1 cellular context compared by ENCODE assay signal in genomic region chr4:169282429-169283113, GRCh38.
TF ChIP-seq lines count a peak whose summit lies in the region.

No MANE protein-coding gene starts in this region.

TF ChIP-seq in H1, 55 proteins besides CTCF, POLR2A, EP300 and RAD21:
- TF ChIP-seq CTBP2 (IDR thresholded peaks at IDR 0.05; ENCODE audit: borderline replicate concordance, insufficient read depth, insufficient read length, low read length) (no peak), NRF1 (IDR thresholded peaks at IDR 0.05; ENCODE audit: low read depth, low read length) (no peak), EZH2 (IDR thresholded peaks at IDR 0.05; ENCODE audit: low read depth, low read length, severe bottlenecking) (no peak), BRCA1 (IDR thresholded peaks at IDR 0.05; ENCODE audit: low read depth, low read length) (no peak), TBP (IDR thresholded peaks at IDR 0.05; ENCODE audit: low read depth, low read length) (no peak), EGR1 (IDR thresholded peaks at IDR 0.05; ENCODE audit: borderline replicate concordance, low read depth, low read length) (no peak), SIRT6 (IDR thresholded peaks at IDR 0.05; ENCODE audit: low read length) (no peak), SP1 (IDR thresholded peaks at IDR 0.05; ENCODE audit: low read depth, low read length) (no peak), CHD2 (IDR thresholded peaks at IDR 0.05; ENCODE audit: low read length) (no peak), HDAC2 (IDR thresholded peaks at IDR 0.05; ENCODE audit: borderline replicate concordance in 1 of 2, low read depth in 2 of 2, low read length in 2 of 2) (no peak), POU5F1 (IDR thresholded peaks at IDR 0.05; ENCODE audit: low read depth, low read length) (no peak), CHD1 (IDR thresholded peaks at IDR 0.05; ENCODE audit: low read depth, low read length) (no peak), BCL11A (IDR thresholded peaks at IDR 0.05; ENCODE audit: low read depth in 2 of 2, low read length in 2 of 2) (no peak), SIX5 (IDR thresholded peaks at IDR 0.05; ENCODE audit: low read depth, low read length) (no peak), SRF (IDR thresholded peaks at IDR 0.05; ENCODE audit: low read depth, low read length) (no peak), TCF12 (IDR thresholded peaks at IDR 0.05; ENCODE audit: low read depth, low read length) (no peak)
